Comparison of ENCODE assay signal across 29 cellular contexts in the genomic region with DNA sequence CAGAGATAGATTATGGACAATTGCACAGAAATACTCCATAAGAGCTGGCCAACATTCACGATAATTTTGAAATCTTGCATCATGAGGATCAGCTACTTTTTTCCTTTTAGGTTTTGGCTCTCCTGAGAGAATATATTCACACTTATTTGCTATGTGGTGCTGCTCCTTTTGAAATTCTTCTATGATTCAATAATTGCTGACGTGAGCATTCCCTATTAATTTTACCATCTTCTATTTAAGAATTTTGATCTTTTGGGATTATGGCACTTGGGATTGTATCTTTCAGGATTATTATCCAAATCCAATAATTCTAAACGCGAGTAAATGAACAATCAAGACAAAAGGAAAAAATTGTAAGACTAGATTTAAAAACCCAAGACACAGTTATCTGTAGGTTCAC.
"Had no signal": no experiment of that assay in that cellular context is flagged by ENCODE, and none has a peak within 500 bp of the region (broad histone marks: within the 10 kb centered on the region; RNA-seq: fewer than 3 reads in every experiment).

No MANE protein-coding gene starts in this region.

- ATAC-seq: stimulated activated effector memory CD8-positive, alpha-beta T cell treated with anti-CD3 and anti-CD28 coated beads, Interleukin-12 subunit alpha, Interleukin-12 subunit beta, amount 100 ng/mL, for 72 hours; stimulated activated memory B cell treated with anti-CD40 and anti-IgM and Interleukin-4, amounts not matched to agents 10 μg/mL and 1 μg/mL and 100 μg/mL, for 72 hours; stimulated activated naive B cell treated with anti-CD40 and anti-IgM and Interleukin-4, amounts not matched to agents 10 μg/mL and 1 μg/mL and 100 μg/mL, for 72 hours; stimulated activated naive CD8-positive, alpha-beta T cell treated with anti-CD3 and anti-CD28 coated beads, Interleukin-15, amount 100 ng/mL, for 72 hours; stimulated activated naive CD8-positive, alpha-beta T cell treated with anti-CD3 and anti-CD28 coated beads, Interleukin-15, Interleukin-2, amounts not matched to agents 100 U/mL and 50 U/mL, for 24 hours; upper lobe of right lung had no signal

- H3K4me3 Mint-ChIP-seq: stimulated activated effector memory CD8-positive, alpha-beta T cell treated with anti-CD3 and anti-CD28 coated beads, Interleukin-12 subunit alpha, Interleukin-12 subunit beta, amount 100 ng/mL, for 72 hours; stimulated activated memory B cell treated with anti-CD40 and anti-IgM and Interleukin-4, amounts not matched to agents 10 μg/mL and 1 μg/mL and 100 μg/mL, for 72 hours; stimulated activated naive B cell treated with anti-CD40 and anti-IgM and Interleukin-4, amounts not matched to agents 10 μg/mL and 1 μg/mL and 100 μg/mL, for 72 hours; stimulated activated naive CD8-positive, alpha-beta T cell treated with anti-CD3 and anti-CD28 coated beads, Interleukin-15, amount 100 ng/mL, for 72 hours; stimulated activated naive CD8-positive, alpha-beta T cell treated with anti-CD3 and anti-CD28 coated beads, Interleukin-15, Interleukin-2, amounts not matched to agents 100 ng/mL and 50 ng/mL, for 24 hours; type B pancreatic cell had no signal

- H3K9me3 ChIP-seq: suprapubic skin, testis, thoracic aorta, thyroid gland, tibial artery, transverse colon, upper lobe of left lung, upper lobe of right lung, uterus, vagina had no signal

- H3K36me3 ChIP-seq: stomach, suprapubic skin, thoracic aorta, thyroid gland, tibial artery, tibial nerve, transverse colon, upper lobe of left lung, upper lobe of right lung, uterus, vagina had no signal

- H3K4me1 ChIP-seq: stomach, suprapubic skin, testis, thyroid gland, tibial artery, tibial nerve, transverse colon, upper lobe of left lung, upper lobe of right lung, uterus, vagina had no signal

- H3K27ac ChIP-seq: stomach, suprapubic skin, testis, thoracic aorta, thyroid gland, tibial artery, tibial nerve, transverse colon, upper lobe of left lung, upper lobe of right lung, uterus, vagina had no signal

- H3K4me3 ChIP-seq: stomach, suprapubic skin, testis, thoracic aorta, thyroid gland, tibial artery, tibial nerve, transverse colon, upper lobe of left lung, upper lobe of right lung, uterus, vagina had no signal

- FAIRE-seq: urothelium cell line had no signal

- H3K27me3 Mint-ChIP-seq: stimulated activated memory B cell treated with anti-CD40 and anti-IgM and Interleukin-4, amounts not matched to agents 10 μg/mL and 1 μg/mL and 100 μg/mL, for 72 hours; stimulated activated naive B cell treated with anti-CD40 and anti-IgM and Interleukin-4, amounts not matched to agents 10 μg/mL and 1 μg/mL and 100 μg/mL, for 72 hours; stimulated activated naive CD8-positive, alpha-beta T cell treated with anti-CD3 and anti-CD28 coated beads, Interleukin-15, amount 100 ng/mL, for 72 hours; stimulated activated naive CD8-positive, alpha-beta T cell treated with anti-CD3 and anti-CD28 coated beads, Interleukin-15, Interleukin-2, amounts not matched to agents 100 ng/mL and 50 ng/mL, for 24 hours; type B pancreatic cell had no signal

- H3K36me3 Mint-ChIP-seq: stimulated activated effector memory CD8-positive, alpha-beta T cell treated with anti-CD3 and anti-CD28 coated beads, Interleukin-12 subunit alpha, Interleukin-12 subunit beta, amount 100 ng/mL, for 72 hours; stimulated activated memory B cell treated with anti-CD40 and anti-IgM and Interleukin-4, amounts not matched to agents 10 μg/mL and 1 μg/mL and 100 μg/mL, for 72 hours; stimulated activated naive B cell treated with anti-CD40 and anti-IgM and Interleukin-4, amounts not matched to agents 10 μg/mL and 1 μg/mL and 100 μg/mL, for 72 hours; type B pancreatic cell had no signal

- H3K27me3 ChIP-seq: stomach, suprapubic skin, testis, thyroid gland, tibial artery, tibial nerve, transverse colon, upper lobe of left lung, upper lobe of right lung, uterus, vagina had no signal

- H3K27ac Mint-ChIP-seq: stimulated activated effector memory CD8-positive, alpha-beta T cell treated with anti-CD3 and anti-CD28 coated beads, Interleukin-12 subunit alpha, Interleukin-12 subunit beta, amount 100 ng/mL, for 72 hours; stimulated activated memory B cell treated with anti-CD40 and anti-IgM and Interleukin-4, amounts not matched to agents 10 μg/mL and 1 μg/mL and 100 μg/mL, for 72 hours; stimulated activated naive B cell treated with anti-CD40 and anti-IgM and Interleukin-4, amounts not matched to agents 10 μg/mL and 1 μg/mL and 100 μg/mL, for 72 hours; stimulated activated naive CD8-positive, alpha-beta T cell treated with anti-CD3 and anti-CD28 coated beads, Interleukin-15, amount 100 ng/mL, for 72 hours; stimulated activated naive CD8-positive, alpha-beta T cell treated with anti-CD3 and anti-CD28 coated beads, Interleukin-15, Interleukin-2, amounts not matched to agents 100 ng/mL and 50 ng/mL, for 24 hours; type B pancreatic cell had no signal

- H3K9me3 Mint-ChIP-seq: type B pancreatic cell had no signal

- H3K4me1 Mint-ChIP-seq: stimulated activated effector memory CD8-positive, alpha-beta T cell treated with anti-CD3 and anti-CD28 coated beads, Interleukin-12 subunit alpha, Interleukin-12 subunit beta, amount 100 ng/mL, for 72 hours; stimulated activated memory B cell treated with anti-CD40 and anti-IgM and Interleukin-4, amounts not matched to agents 10 μg/mL and 1 μg/mL and 100 μg/mL, for 72 hours; stimulated activated naive B cell treated with anti-CD40 and anti-IgM and Interleukin-4, amounts not matched to agents 10 μg/mL and 1 μg/mL and 100 μg/mL, for 72 hours; stimulated activated naive CD8-positive, alpha-beta T cell treated with anti-CD3 and anti-CD28 coated beads, Interleukin-15, amount 100 ng/mL, for 72 hours had no signal

- DNase-seq: stimulated activated CD4-positive, alpha-beta T cell treated with anti-CD3 and anti-CD28 coated beads, Interleukin-2, amount 100 ng/mL, for 48 hours; stimulated activated CD4-positive, alpha-beta T cell treated with anti-CD3 and anti-CD28 coated beads, Interleukin-4, amount 100 ng/mL, for 1 hour; stimulated activated CD4-positive, alpha-beta T cell treated with anti-CD3 and anti-CD28 coated beads, Interleukin-4, amount 100 ng/mL, for 24 hours; stimulated activated CD4-positive, alpha-beta T cell treated with anti-CD3 and anti-CD28 coated beads, Interleukin-4, amount 100 ng/mL, for 4 hours; stimulated activated CD8-positive, alpha-beta memory T cell treated with anti-CD3 and anti-CD28 coated beads, Interleukin-4, amount 100 ng/mL, for 48 hours; stimulated activated naive B cell treated with anti-CD40 and anti-IgM and Interleukin-4, amounts not matched to agents 10 μg/mL and 1 μg/mL and 100 μg/mL, for 72 hours; stimulated activated naive CD4-positive, alpha-beta T cell; stimulated activated naive CD4-positive, alpha-beta T cell treated with Interleukin-2 at 50 U/mL for 16 hours; stimulated activated naive CD8-positive, alpha-beta T cell treated with anti-CD3 and anti-CD28 coated beads, Interleukin-15, amount 100 ng/mL, for 72 hours; stimulated activated naive CD8-positive, alpha-beta T cell treated with anti-CD3 and anti-CD28 coated beads, Interleukin-15, Interleukin-2, amounts not matched to agents 100 U/mL and 50 U/mL, for 24 hours; stomach; substantia nigra; testis; thyroid gland; tibial artery; transverse colon; trophoblast cell; upper lobe of left lung; upper lobe of right lung; uterus had no signal
